Comparison of ENCODE assay signal across 28 cellular contexts in the genomic region with DNA sequence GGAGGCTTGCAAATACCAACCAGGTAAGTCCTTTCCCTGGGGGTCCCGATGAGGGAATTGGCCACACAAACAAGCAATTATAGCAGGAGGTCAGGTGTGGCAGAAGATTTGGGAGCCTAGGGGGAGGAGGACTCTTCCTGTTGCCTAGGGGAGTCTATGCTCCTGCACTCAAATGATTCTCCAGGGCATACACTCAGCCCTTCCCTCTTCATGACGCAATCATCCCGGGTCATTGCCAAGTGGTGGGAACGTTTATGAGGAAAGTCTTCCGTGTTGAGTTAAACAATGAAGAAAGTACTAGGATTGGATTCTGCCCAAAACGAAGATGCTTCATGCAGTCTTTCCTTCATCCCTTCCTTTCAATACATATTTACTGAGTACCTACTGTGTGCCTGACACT.
DNase-seq lines count a peak whose midpoint lies in the region; ATAC-seq and TF ChIP-seq lines count a peak whose summit lies in the region.
"Had no signal": no experiment of that assay in that cellular context is flagged by ENCODE, and none has a peak within 500 bp of the region (broad histone marks: within the 10 kb centered on the region; RNA-seq: fewer than 3 reads in every experiment).

No MANE protein-coding gene starts in this region.

- no peak overlapping the region for H2BK12ac ChIP-seq in neuronal stem cell (ENCODE audit: low read length)

- ATAC-seq in activated CD4-positive, CD25-positive, alpha-beta regulatory T cell treated with anti-CD3 and anti-CD28 coated beads, Interleukin-2, amount 50 U/mL, for 24 hours: no peak
- ATAC-seq: activated CD8-positive, alpha-beta memory T cell treated with anti-CD3 and anti-CD28 coated beads, Interleukin-2, amount 10 ng/mL, durations not matched to agents 7 days and 5 days; effector memory CD8-positive, alpha-beta T cell; natural killer cell treated with Interleukin-12 subunit alpha and Interleukin-12 subunit beta and Interleukin-15 and Interleukin-18, amount 100 ng/mL, for 72 hours; Panc1 had no signal

- no peak overlapping the region for H3K9ac ChIP-seq in neuronal stem cell (ENCODE audit: low read depth, low read length, poor library complexity)

- H3K4me3 ChIP-seq in fibroblast of mammary gland (ENCODE audit: control insufficient read depth, low read depth, low read length) (no peak overlapping the region), skeletal muscle cell (ENCODE audit: low read depth, low read length) (no peak overlapping the region), neuronal stem cell (ENCODE audit: low read length in 2 of 2) (no peak overlapping the region)
- H3K4me3 ChIP-seq: breast epithelium, colonic mucosa, esophagus muscularis mucosa, MG63, ovary, thoracic aorta had no signal

- H2BK15ac ChIP-seq in neuronal stem cell (ENCODE audit: low read length): no peak overlapping the region

- H2AFZ ChIP-seq in neuronal stem cell (ENCODE audit: low read length): no peak overlapping the region

- no peak overlapping the region for H2AK5ac ChIP-seq in neuronal stem cell (ENCODE audit: low read depth, low read length)

- no peak overlapping the region for H2BK5ac ChIP-seq in neuronal stem cell (ENCODE audit: low read length)

- no peak overlapping the region for H3K14ac ChIP-seq in neuronal stem cell (ENCODE audit: low read length)

- H2BK120ac ChIP-seq in neuronal stem cell (ENCODE audit: low read depth, low read length): no peak overlapping the region

- no peak overlapping the region for H3K4me2 ChIP-seq in neuronal stem cell (ENCODE audit: insufficient read depth, low read length, poor library complexity, severe bottlenecking)

- no peaks in the 10 kb centered on the region for H3K4me1 ChIP-seq in neuronal stem cell (ENCODE audit: control insufficient read depth in 2 of 2, insufficient read depth in 1 of 2, low read depth in 1 of 2, low read length in 2 of 2)
- H3K4me1 ChIP-seq: breast epithelium, colonic mucosa, esophagus muscularis mucosa had no signal

- H3K4ac ChIP-seq in neuronal stem cell (ENCODE audit: low read length): no peak overlapping the region

- WGBS in neuronal stem cell (ENCODE audit: extremely low coverage in 2 of 2, insufficient read length in 2 of 2, insufficient replicate concordance in 1 of 2), 2 donors: no CpG with 5 or more reads among the region's 6 CpGs

- TF ChIP-seq CTCF in fibroblast of mammary gland (conservative IDR thresholded peaks at IDR 0.05; ENCODE audit: control insufficient read depth, insufficient read depth, low read depth, low read length): no peak

- H4K91ac ChIP-seq in neuronal stem cell (ENCODE audit: low read depth, low read length, poor library complexity): no peak overlapping the region

- H3K18ac ChIP-seq in neuronal stem cell (ENCODE audit: low read length): no peak overlapping the region

- H3K23ac ChIP-seq in neuronal stem cell (ENCODE audit: low read depth, low read length, poor library complexity): no peak overlapping the region

- DNase-seq in H4 (ENCODE audit: low spot score) (peak; percentile 23), RPMI7951 (ENCODE audit: low read depth) (peak; percentile 10), fibroblast of mammary gland (ENCODE audit: low read depth) (peak; percentile 86), skeletal muscle cell (ENCODE audit: low read depth) (peak; percentile 7), neuronal stem cell (ENCODE audit: low spot score) (no peak)
- DNase-seq in stimulated activated CD4-positive, alpha-beta T cell treated with anti-CD3 and anti-CD28 coated beads, Interleukin-4, amount 100 ng/mL, for 4 hours: no peak
- DNase-seq: activated CD4-positive, alpha-beta T cell treated with anti-CD3 and anti-CD28 coated beads, Interleukin-2, amount 50 U/mL, for 1 hour; activated CD8-positive, alpha-beta memory T cell treated with anti-CD3 and anti-CD28 coated beads, Interleukin-2, amount 10 ng/mL, durations not matched to agents 7 days and 5 days; activated naive CD4-positive, alpha-beta T cell treated with anti-CD3 and anti-CD28 coated beads, Interleukin-2, amount 50 U/mL, for 16 hours; AML-193; amygdala; CD4-positive, alpha-beta memory T cell; colonic mucosa; effector memory CD8-positive, alpha-beta T cell; hypothalamus; MG63; NCI-H1417 treated with DMSO at 0.1 percent for 48 hours; NCI-H2107; NCI-H524; ovary; stimulated activated naive CD4-positive, alpha-beta T cell treated with Interleukin-2 at 50 U/mL for 16 hours had no signal

- no peaks in the 10 kb centered on the region for H3K36me3 ChIP-seq in neuronal stem cell (replicated peaks in 1 of 2; ENCODE audit: control insufficient read depth in 2 of 2, insufficient read depth in 2 of 2, low read length in 2 of 2)
- H3K36me3 ChIP-seq: breast epithelium, colonic mucosa, esophagus muscularis mucosa, MG63, ovary, thoracic aorta had no signal

- no peaks in the 10 kb centered on the region for H3K79me1 ChIP-seq in neuronal stem cell (ENCODE audit: low read depth, low read length)

- no peaks in the 10 kb centered on the region for H3K9me3 ChIP-seq in neuronal stem cell (replicated peaks in 1 of 2; ENCODE audit: control insufficient read depth in 2 of 2, insufficient read depth in 1 of 2, low read depth in 1 of 2, low read length in 2 of 2)
- H3K9me3 ChIP-seq: breast epithelium, colonic mucosa, esophagus muscularis mucosa, MG63, ovary, thoracic aorta had no signal

- no peaks in the 10 kb centered on the region for H3K27me3 ChIP-seq in neuronal stem cell (ENCODE audit: control insufficient read depth in 3 of 3, insufficient read depth in 3 of 3, low read depth in 1 of 3, low read length in 3 of 3)
- H3K27me3 ChIP-seq: breast epithelium, colonic mucosa, esophagus muscularis mucosa, MG63, ovary had no signal

- no peak overlapping the region for H4K8ac ChIP-seq in neuronal stem cell (ENCODE audit: low read depth, low read length)

- H3K27ac ChIP-seq in neuronal stem cell (replicated peaks; ENCODE audit: low read length): no peak overlapping the region
- H3K27ac ChIP-seq: breast epithelium, colonic mucosa, esophagus muscularis mucosa, HL-60, ovary, thoracic aorta had no signal

Comparison
In these comparisons a context has a peak if more than half of its experiments do, and no peak if none do; other contexts are left out.
1. DNase-seq: peak in H4 (single experiment), RPMI7951 (single experiment), fibroblast of mammary gland (single experiment) and skeletal muscle cell (single experiment); none in stimulated activated CD4-positive, alpha-beta T cell treated with anti-CD3 and anti-CD28 coated beads, Interleukin-4, amount 100 ng/mL, for 4 hours (0 of 2) and neuronal stem cell (single experiment).